ENCODE assay signal across 28 cellular contexts in the genomic region with DNA sequence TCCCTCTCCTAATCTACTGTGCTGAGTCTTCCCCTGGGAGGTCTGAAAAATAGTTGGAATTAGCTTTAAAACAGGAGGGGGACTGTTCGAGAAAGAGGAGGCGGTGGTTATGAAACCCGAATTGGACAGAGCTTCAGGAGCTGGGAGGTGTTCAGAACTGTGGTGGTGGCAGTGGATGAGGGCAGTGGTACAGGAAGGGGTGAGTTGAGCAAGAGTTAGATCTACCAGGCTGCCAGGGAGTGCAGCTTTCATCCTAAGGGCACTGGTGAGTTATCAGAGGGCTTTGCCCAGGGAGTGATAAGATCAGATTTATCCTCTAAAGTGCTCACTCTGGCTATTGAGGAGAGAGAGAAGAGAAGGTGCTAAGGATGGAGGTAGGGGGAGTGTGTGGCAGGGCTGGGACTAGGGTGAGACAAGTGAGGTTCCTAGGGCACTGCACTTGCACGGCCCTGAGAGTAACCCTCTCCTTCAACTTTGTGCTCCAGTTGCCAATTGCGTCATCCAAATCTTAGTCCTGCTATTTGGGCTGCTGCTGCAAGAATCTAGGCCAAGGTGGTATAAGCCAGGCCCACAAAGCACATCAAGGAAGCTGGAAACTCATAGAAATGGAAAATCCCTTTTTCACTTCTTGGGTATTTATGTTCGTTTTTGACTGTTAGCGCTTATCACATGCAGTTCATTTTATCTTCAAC.
"Had no signal": no experiment of that assay in that cellular context is flagged by ENCODE, and none has a peak within 500 bp of the region (broad histone marks: within the 10 kb centered on the region; RNA-seq: fewer than 3 reads in every experiment).

No MANE protein-coding gene starts in this region.

- H3K27ac Mint-ChIP-seq: mesothelial cell of epicardium; naive B cell; nephron; neural progenitor cell; progenitor cell of endocrine pancreas; stimulated activated naive B cell treated with anti-CD40 and anti-IgM and Interleukin-4, amounts not matched to agents 10 μg/mL and 1 μg/mL and 100 μg/mL, for 72 hours had no signal

- H3K27me3 ChIP-seq: hepatocyte, neural progenitor cell, neutrophil, ovary, right atrium auricular region, testis, thyroid gland, transverse colon, upper lobe of left lung, vagina had no signal

- H3K4me1 Mint-ChIP-seq: mesothelial cell of epicardium, naive B cell, nephron, neural progenitor cell had no signal

- H3K79me2 ChIP-seq: hepatocyte had no signal

- H2AFZ ChIP-seq: hepatocyte, neural progenitor cell had no signal

- H3K9me3 ChIP-seq: neutrophil, ovary, right atrium auricular region, testis, thyroid gland, transverse colon, vagina had no signal

- ATAC-seq: sciatic nerve; stimulated activated naive B cell treated with anti-CD40 and anti-IgM and Interleukin-4, amounts not matched to agents 10 μg/mL and 1 μg/mL and 100 μg/mL, for 72 hours; stimulated activated naive CD8-positive, alpha-beta T cell treated with anti-CD3 and anti-CD28 coated beads, Interleukin-15, Interleukin-2, amounts not matched to agents 100 U/mL and 50 U/mL, for 24 hours had no signal

- H3K4me3 ChIP-seq: hepatocyte, left ventricle myocardium inferior, lung, neural progenitor cell, ovary, right atrium auricular region, skin epidermis, stomach, testis, thyroid gland, transverse colon, upper lobe of left lung, vagina had no signal

- H3K36me3 ChIP-seq: left ventricle myocardium inferior, neural progenitor cell, neutrophil, ovary, right atrium auricular region, stomach, thyroid gland, transverse colon, upper lobe of left lung, vagina had no signal

- H3K36me3 Mint-ChIP-seq: mesothelial cell of epicardium; naive B cell; neural progenitor cell; stimulated activated naive B cell treated with anti-CD40 and anti-IgM and Interleukin-4, amounts not matched to agents 10 μg/mL and 1 μg/mL and 100 μg/mL, for 72 hours had no signal

- H3K9ac ChIP-seq: neural progenitor cell had no signal

- H3K9me3 Mint-ChIP-seq: mesothelial cell of epicardium; nephron; neural progenitor cell; stimulated activated naive B cell treated with anti-CD40 and anti-IgM and Interleukin-4, amounts not matched to agents 10 μg/mL and 1 μg/mL and 100 μg/mL, for 72 hours had no signal

- H3K4me2 ChIP-seq: hepatocyte, neural progenitor cell had no signal

- H3K27me3 Mint-ChIP-seq: progenitor cell of endocrine pancreas had no signal

- H3K4me1 ChIP-seq: left ventricle myocardium inferior, neural progenitor cell, right atrium auricular region, stomach, testis, thyroid gland, transverse colon, upper lobe of left lung, vagina had no signal

- H3K27ac ChIP-seq: hepatocyte, left ventricle myocardium inferior, neural progenitor cell, neutrophil, ovary, right atrium auricular region, skin epidermis, stomach, testis, thyroid gland, transverse colon, upper lobe of left lung, vagina had no signal

- H3K4me3 Mint-ChIP-seq: mesothelial cell of epicardium; naive B cell; nephron; neural progenitor cell; stimulated activated naive B cell treated with anti-CD40 and anti-IgM and Interleukin-4, amounts not matched to agents 10 μg/mL and 1 μg/mL and 100 μg/mL, for 72 hours had no signal

- DNase-seq: islet precursor cell; left ventricle myocardium inferior; mesendoderm; naive B cell; occipital lobe; ovary; stimulated activated CD4-positive, alpha-beta T cell treated with anti-CD3 and anti-CD28 coated beads, Interleukin-12 subunit alpha, Interleukin-12 subunit beta, amount 100 ng/mL, for 4 hours; stimulated activated CD4-positive, alpha-beta T cell treated with anti-CD3 and anti-CD28 coated beads, Interleukin-15, amount 100 ng/mL, for 24 hours; stimulated activated CD4-positive, alpha-beta T cell treated with anti-CD3 and anti-CD28 coated beads, Interleukin-2, amount 100 ng/mL, for 24 hours; stimulated activated CD4-positive, alpha-beta T cell treated with anti-CD3 and anti-CD28 coated beads, Interleukin-4, amount 100 ng/mL, for 1 hour; stimulated activated naive B cell treated with anti-CD40 and anti-IgM and Interleukin-4, amounts not matched to agents 10 μg/mL and 1 μg/mL and 100 μg/mL, for 72 hours; stimulated activated naive CD8-positive, alpha-beta T cell treated with anti-CD3 and anti-CD28 coated beads, Interleukin-15, Interleukin-2, amounts not matched to agents 100 U/mL and 50 U/mL, for 24 hours; stomach; testis; thyroid gland; transverse colon; upper lobe of left lung had no signal
